In the genomic region with DNA sequence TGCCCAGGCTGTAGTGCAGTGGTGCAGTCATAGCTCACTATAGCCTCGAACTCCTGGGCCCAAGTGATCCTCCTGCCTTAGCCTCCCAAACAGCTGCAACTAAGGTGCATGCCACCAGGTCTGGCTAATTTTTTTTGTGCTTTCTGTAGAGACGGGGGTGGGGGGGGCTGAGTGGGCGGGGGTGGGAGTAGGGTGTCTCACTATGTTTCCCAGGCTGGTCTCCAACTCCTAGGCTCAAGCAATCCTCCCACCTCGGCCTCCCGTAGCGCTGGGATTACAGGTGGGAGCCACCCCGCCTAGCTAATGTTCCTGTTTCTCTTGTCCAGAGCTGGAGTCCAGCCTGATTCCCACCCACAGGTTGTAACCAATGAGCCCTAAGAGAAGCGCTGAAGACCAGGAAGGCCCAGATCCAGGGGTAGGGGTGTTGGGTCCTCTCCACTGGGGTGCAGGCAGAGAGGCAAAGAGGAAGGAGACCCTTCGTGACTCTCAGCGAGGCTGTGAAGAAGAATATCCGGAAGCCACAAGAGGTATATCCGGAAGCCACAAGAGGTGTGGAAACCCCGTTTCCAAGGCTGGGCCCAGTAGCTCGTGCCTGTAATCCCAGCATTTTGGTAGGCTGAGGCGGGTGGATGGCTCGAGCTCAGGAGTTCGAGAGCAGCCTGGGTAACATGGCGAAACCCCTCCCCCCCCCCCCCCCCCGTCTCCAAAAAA, we compare ENCODE assay signal across 8 cellular contexts. TPM values are rescaled to one million over a fixed set of nuclear protein-coding genes. Genes with fewer than 3 reads are reported as not detected.
A peak's percentile ranks its signal among the peaks of the same experiment; 100 is the strongest.
DNase-seq lines count a peak whose midpoint lies in the region; ATAC-seq and TF ChIP-seq lines count a peak whose summit lies in the region.

No MANE protein-coding gene starts in this region.

- no peaks in the 10 kb centered on the region for H3K9me3 ChIP-seq in upper lobe of left lung

- peak overlapping the region; percentile 22; the same call in 1 of the 2 replicates for H3K4me2 ChIP-seq in KMS-11

- H3K36me3 ChIP-seq in KMS-11 (ENCODE audit: insufficient read depth): no peaks in the 10 kb centered on the region
- H3K36me3 ChIP-seq in upper lobe of left lung: peaks cover 0 to 20% (median 10%) of the 10 kb centered on the region in 4 donors

- H2AFZ ChIP-seq in KMS-11 (ENCODE audit: low read depth): peak overlapping the region; percentile 82; the same call in 1 of the 2 replicates

- peak overlapping the region; percentile 82 to 96 (median 92) for H3K27ac Mint-ChIP-seq in naive thymus-derived CD8-positive, alpha-beta T cell

- H3K4me1 Mint-ChIP-seq in naive thymus-derived CD8-positive, alpha-beta T cell: peaks cover 10 to 24% (median 22%) of the 10 kb centered on the region in 4 donors

- TF ChIP-seq EP300 in upper lobe of left lung (IDR thresholded peaks at IDR 0.05): no peak

- peaks cover 0 to 5% (median 2%) of the 10 kb centered on the region in 3 donors for H3K36me3 Mint-ChIP-seq in naive thymus-derived CD8-positive, alpha-beta T cell

- ATAC-seq in naive thymus-derived CD8-positive, alpha-beta T cell: peak; percentile 53 to 66
- ATAC-seq in upper lobe of left lung (ENCODE audit: low FRiP score in 2 of 2): peak in 1 of 2 donors; percentile 1
- ATAC-seq in HG02981 (IDR thresholded peaks at IDR 0.05; ENCODE audit: unreplicated experiment): no peak

- no peaks in the 10 kb centered on the region for H3K9me3 Mint-ChIP-seq in naive thymus-derived CD8-positive, alpha-beta T cell

- H3K4me3 Mint-ChIP-seq in naive thymus-derived CD8-positive, alpha-beta T cell: peak overlapping the region; percentile 78 to 90 (median 80)

- H3K4me3 ChIP-seq in KMS-11 (IDR thresholded peaks at IDR 0.05; ENCODE audit: insufficient read depth, low read depth, low read length): no peak overlapping the region
- peak overlapping the region; percentile 65 to 85 (median 74) for H3K4me3 ChIP-seq in upper lobe of left lung

- H3K79me2 ChIP-seq in KMS-11 (ENCODE audit: insufficient read depth, low read depth): no peaks in the 10 kb centered on the region

- WGBS in upper lobe of left lung, 2 donors: 37 to 50% methylated on average over 16 to 18 of the region's 19 CpGs

- H3K27me3 ChIP-seq in KMS-11 (ENCODE audit: insufficient read depth, low read depth) (0 out of 2 replicates have a peak, but pooled peaks cover 2% of the 10 kb centered on the region), upper lobe of left lung (no peaks in the 10 kb centered on the region)

- TF ChIP-seq CTCF in KMS-11 (conservative IDR thresholded peaks at IDR 0.05; ENCODE audit: low read depth, low read length): no peak
- no peak for TF ChIP-seq CTCF in upper lobe of left lung (IDR thresholded peaks at IDR 0.05)

- peak; percentile 84 for DNase-seq in DMS53 (lab: John Stamatoyannopoulos, UW)
- peak; percentile 28 to 30 for DNase-seq in activated CD4-positive, alpha-beta T cell treated with anti-CD3 and anti-CD28 coated beads for 4 hours
- DNase-seq in effector CD8-positive, alpha-beta T cell (lab: John Stamatoyannopoulos, UW): peak; percentile 29
- DNase-seq in naive thymus-derived CD8-positive, alpha-beta T cell: peak; percentile 18 to 78 (median 56)
- DNase-seq in upper lobe of left lung: peak in 1 of 2 donors; percentile 51
- DNase-seq in NCI-H446 treated with DMSO at 0.1 percent for 48 hours (lab: John Stamatoyannopoulos, UW): no peak

- no peak for TF ChIP-seq POLR2A in upper lobe of left lung (IDR thresholded peaks at IDR 0.05)

- no peak overlapping the region for H3K9ac ChIP-seq in KMS-11

- POLR2A ChIA-PET in naive thymus-derived CD8-positive, alpha-beta T cell (lab: Charles Lee): interaction anchor here (0.6 to 3.2 kb wide), 11 partner anchors 19 to 565 kb away, joined by 3 to 14 read pairs (median 3); partner anchors contain the start of genes CDK9, CIZ1, PTGES2 and URM1

- peaks cover 5% of the 10 kb centered on the region for H3K4me1 ChIP-seq in KMS-11 (ENCODE audit: low read depth, poor library complexity, severe bottlenecking)
- peaks cover 10 to 27% (median 15%) of the 10 kb centered on the region in 4 donors for H3K4me1 ChIP-seq in upper lobe of left lung

- no peak overlapping the region for H3K27ac ChIP-seq in KMS-11
- peak overlapping the region; percentile 67 to 86 (median 82) for H3K27ac ChIP-seq in upper lobe of left lung

- H3K27me3 Mint-ChIP-seq in naive thymus-derived CD8-positive, alpha-beta T cell: no peaks in the 10 kb centered on the region

- H4K20me1 ChIP-seq in KMS-11 (ENCODE audit: insufficient read depth): no peaks in the 10 kb centered on the region

RNA-seq across cellular contexts. Expression of gene BBLN, which starts 0.8 kb away (rescaled TPM):
- total RNA-seq in naive thymus-derived CD8-positive, alpha-beta T cell: 10 to 100 TPM; 47.7 to 48.2 TPM
- 100 to 1,000 TPM; 116 to 122 (median 121) TPM for polyA plus RNA-seq in naive thymus-derived CD8-positive, alpha-beta T cell
- total RNA-seq in upper lobe of left lung: 100 to 1,000 TPM in 3 of 6 donors, 10 to 100 TPM in 3; 62.4 to 204 (median 102) TPM

RNA-seq across cellular contexts. Expression of gene LCN2, which starts 10.0 kb away (rescaled TPM):
- not detected for total RNA-seq in naive thymus-derived CD8-positive, alpha-beta T cell
- polyA plus RNA-seq in naive thymus-derived CD8-positive, alpha-beta T cell: not detected
- 100 to 1,000 TPM in 2 of 6 donors, 10 to 100 TPM in 3, 1 to 10 TPM in 1; 9.0 to 193 (median 38.2) TPM for total RNA-seq in upper lobe of left lung

RNA-seq across cellular contexts. Expression of gene PTGES2, which starts 31.7 kb away (rescaled TPM):
- total RNA-seq in naive thymus-derived CD8-positive, alpha-beta T cell: 10 to 100 TPM; 69.2 to 75.6 TPM
- 10 to 100 TPM; 28.9 to 49.8 (median 33.3) TPM for polyA plus RNA-seq in naive thymus-derived CD8-positive, alpha-beta T cell
- total RNA-seq in upper lobe of left lung: 100 to 1,000 TPM in 1 of 6 donors, 10 to 100 TPM in 5; 45.9 to 116 (median 61.1) TPM

RNA-seq across cellular contexts. Expression of gene CIZ1, which starts 32.1 kb away (rescaled TPM):
- 100 to 1,000 TPM; 134 to 141 TPM for total RNA-seq in naive thymus-derived CD8-positive, alpha-beta T cell
- 10 to 100 TPM in 2 of 3 donors, 1 to 10 TPM in 1; 7.4 to 39.2 (median 13.2) TPM for polyA plus RNA-seq in naive thymus-derived CD8-positive, alpha-beta T cell
- 100 to 1,000 TPM in 3 of 6 donors, 10 to 100 TPM in 3; 53.4 to 136 (median 95.5) TPM for total RNA-seq in upper lobe of left lung

RNA-seq across cellular contexts. Expression of gene DNM1, which starts 44.0 kb away (rescaled TPM):
- 1 to 10 TPM; 1.1 to 1.5 TPM for total RNA-seq in naive thymus-derived CD8-positive, alpha-beta T cell
- polyA plus RNA-seq in naive thymus-derived CD8-positive, alpha-beta T cell: under 1 TPM in 2 of 3 donors, not detected in 1; 0.08 to 0.28 TPM
- total RNA-seq in upper lobe of left lung: 10 to 100 TPM in 2 of 6 donors, 1 to 10 TPM in 4; 1.4 to 17.8 (median 7.9) TPM

Comparison
In these comparisons a context has a peak if more than half of its experiments do, and no peak if none do; other contexts are left out.
1. RNA of gene LCN2, which starts 10.0 kb away (total RNA-seq): 9.0 to 193 TPM in upper lobe of left lung; not detected in naive thymus-derived CD8-positive, alpha-beta T cell; every median in the first group is over 10 times any median in the second.